In genomic region chr19:49453757-49454248, GRCh38 we compare ENCODE assay signal across 1 cellular context.
TF ChIP-seq lines count a peak whose summit lies in the region.

No MANE protein-coding gene starts in this region.

TF ChIP-seq in endothelial cell of umbilical vein, 7 proteins besides CTCF, POLR2A, EP300 and RAD21:
- TF ChIP-seq MAX (IDR thresholded peaks at IDR 0.05; ENCODE audit: insufficient read depth, insufficient read length), result no peak
- TF ChIP-seq FOS (IDR thresholded peaks at IDR 0.05; ENCODE audit: borderline replicate concordance, insufficient read depth, low read length), result no peak
- no peak for TF ChIP-seq POLR2AphosphoS5 (IDR thresholded peaks at IDR 0.05; ENCODE audit: insufficient read depth, low read depth, low read length)
- TF ChIP-seq MYC (IDR thresholded peaks at IDR 0.05; ENCODE audit: low read depth, low read length), result no peak
- TF ChIP-seq JUN (IDR thresholded peaks at IDR 0.05; ENCODE audit: borderline replicate concordance, insufficient read depth, insufficient read length, low read depth), result no peak
- no peak for TF ChIP-seq EZH2 (IDR thresholded peaks at IDR 0.05; ENCODE audit: borderline replicate concordance, low read depth, low read length, severe bottlenecking)
- TF ChIP-seq GATA2 (IDR thresholded peaks at IDR 0.05; ENCODE audit: insufficient read depth, insufficient read length, low read depth, low read length), result no peak
